1 cellular context compared by ENCODE assay signal in genomic region chr6:111872521-111873177, GRCh38.
TF ChIP-seq lines count a peak whose summit lies in the region.

No MANE protein-coding gene starts in this region.

TF ChIP-seq in HepG2, 621 proteins besides CTCF, POLR2A, EP300 and RAD21 (continued from another document and continues in another):
- no peak for TF ChIP-seq ZNF646 (CRISPR knock-in tag; IDR thresholded peaks at IDR 0.05)
- no peak for TF ChIP-seq DNMT3B (CRISPR knock-in tag; conservative IDR thresholded peaks at IDR 0.05)
- no peak for TF ChIP-seq ZNF883 (CRISPR knock-in tag; IDR thresholded peaks at IDR 0.05; ENCODE audit: not compliant biosample characterization)
- TF ChIP-seq ZNF605 (CRISPR knock-in tag; IDR thresholded peaks at IDR 0.05), result no peak; the same call in 1 of the 2 replicates
- no peak for TF ChIP-seq ZNF264 (CRISPR knock-in tag; IDR thresholded peaks at IDR 0.05)
- no peak for TF ChIP-seq ZNF782 (CRISPR knock-in tag; IDR thresholded peaks at IDR 0.05; ENCODE audit: borderline replicate concordance)
- no peak for TF ChIP-seq ZNF720 (CRISPR knock-in tag; IDR thresholded peaks at IDR 0.05)
- TF ChIP-seq, protein P1, sequence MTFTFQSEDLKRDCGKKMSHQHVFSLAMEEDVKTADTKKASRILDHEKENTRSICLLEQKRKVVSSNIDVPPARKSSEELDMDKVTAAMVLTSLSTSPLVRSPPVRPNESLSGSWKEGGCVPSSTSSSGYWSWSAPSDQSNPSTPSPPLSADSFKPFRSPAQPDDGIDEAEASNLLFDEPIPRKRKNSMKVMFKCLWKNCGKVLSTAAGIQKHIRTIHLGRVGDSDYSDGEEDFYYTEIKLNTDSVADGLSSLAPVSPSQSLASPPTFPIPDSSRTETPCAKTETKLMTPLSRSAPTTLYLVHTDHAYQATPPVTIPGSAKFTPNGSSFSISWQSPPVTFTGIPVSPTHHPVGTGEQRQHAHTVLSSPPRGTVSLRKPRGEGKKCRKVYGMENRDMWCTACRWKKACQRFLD (CRISPR knock-in tag; IDR thresholded peaks at IDR 0.05; ENCODE audit: borderline replicate concordance), result no peak
- no peak for TF ChIP-seq SMAD9 (CRISPR knock-in tag; IDR thresholded peaks at IDR 0.05)
- TF ChIP-seq GMEB1 (CRISPR knock-in tag; IDR thresholded peaks at IDR 0.05; ENCODE audit: borderline replicate concordance), result no peak
- TF ChIP-seq ZMAT3 (CRISPR knock-in tag; conservative IDR thresholded peaks at IDR 0.05), result 0 out of 2 replicates have a peak, but pooled peaks have one; percentile 13
- TF ChIP-seq ARNT (IDR thresholded peaks at IDR 0.05), result no peak
- TF ChIP-seq CEBPB (IDR thresholded peaks at IDR 0.05; ENCODE audit: borderline replicate concordance, low read depth, low read length), result no peak
- TF ChIP-seq ZNF615 (CRISPR knock-in tag; IDR thresholded peaks at IDR 0.05; ENCODE audit: borderline replicate concordance), result no peak
- no peak for TF ChIP-seq ZNF567 (CRISPR knock-in tag; IDR thresholded peaks at IDR 0.05; ENCODE audit: borderline replicate concordance)
- TF ChIP-seq RFXAP (CRISPR knock-in tag; IDR thresholded peaks at IDR 0.05; ENCODE audit: borderline replicate concordance), result no peak
- TF ChIP-seq TCF7 (IDR thresholded peaks at IDR 0.05; ENCODE audit: low read depth), result no peak
- TF ChIP-seq SSRP1 (CRISPR knock-in tag; IDR thresholded peaks at IDR 0.05), result no peak
- TF ChIP-seq PHF8 (CRISPR knock-in tag; IDR thresholded peaks at IDR 0.05), result no peak
- TF ChIP-seq ZBTB1 (CRISPR knock-in tag; IDR thresholded peaks at IDR 0.05; ENCODE audit: borderline replicate concordance), result no peak
- peak; percentile 6 for TF ChIP-seq AGO1 (IDR thresholded peaks at IDR 0.05; ENCODE audit: low read depth, low read length, poor library complexity, severe bottlenecking)
- no peak for TF ChIP-seq IRX3 (CRISPR knock-in tag; IDR thresholded peaks at IDR 0.05; ENCODE audit: borderline replicate concordance, low read depth)
- TF ChIP-seq MED1 (CRISPR knock-in tag; IDR thresholded peaks at IDR 0.05), result no peak
- TF ChIP-seq, protein P2, sequence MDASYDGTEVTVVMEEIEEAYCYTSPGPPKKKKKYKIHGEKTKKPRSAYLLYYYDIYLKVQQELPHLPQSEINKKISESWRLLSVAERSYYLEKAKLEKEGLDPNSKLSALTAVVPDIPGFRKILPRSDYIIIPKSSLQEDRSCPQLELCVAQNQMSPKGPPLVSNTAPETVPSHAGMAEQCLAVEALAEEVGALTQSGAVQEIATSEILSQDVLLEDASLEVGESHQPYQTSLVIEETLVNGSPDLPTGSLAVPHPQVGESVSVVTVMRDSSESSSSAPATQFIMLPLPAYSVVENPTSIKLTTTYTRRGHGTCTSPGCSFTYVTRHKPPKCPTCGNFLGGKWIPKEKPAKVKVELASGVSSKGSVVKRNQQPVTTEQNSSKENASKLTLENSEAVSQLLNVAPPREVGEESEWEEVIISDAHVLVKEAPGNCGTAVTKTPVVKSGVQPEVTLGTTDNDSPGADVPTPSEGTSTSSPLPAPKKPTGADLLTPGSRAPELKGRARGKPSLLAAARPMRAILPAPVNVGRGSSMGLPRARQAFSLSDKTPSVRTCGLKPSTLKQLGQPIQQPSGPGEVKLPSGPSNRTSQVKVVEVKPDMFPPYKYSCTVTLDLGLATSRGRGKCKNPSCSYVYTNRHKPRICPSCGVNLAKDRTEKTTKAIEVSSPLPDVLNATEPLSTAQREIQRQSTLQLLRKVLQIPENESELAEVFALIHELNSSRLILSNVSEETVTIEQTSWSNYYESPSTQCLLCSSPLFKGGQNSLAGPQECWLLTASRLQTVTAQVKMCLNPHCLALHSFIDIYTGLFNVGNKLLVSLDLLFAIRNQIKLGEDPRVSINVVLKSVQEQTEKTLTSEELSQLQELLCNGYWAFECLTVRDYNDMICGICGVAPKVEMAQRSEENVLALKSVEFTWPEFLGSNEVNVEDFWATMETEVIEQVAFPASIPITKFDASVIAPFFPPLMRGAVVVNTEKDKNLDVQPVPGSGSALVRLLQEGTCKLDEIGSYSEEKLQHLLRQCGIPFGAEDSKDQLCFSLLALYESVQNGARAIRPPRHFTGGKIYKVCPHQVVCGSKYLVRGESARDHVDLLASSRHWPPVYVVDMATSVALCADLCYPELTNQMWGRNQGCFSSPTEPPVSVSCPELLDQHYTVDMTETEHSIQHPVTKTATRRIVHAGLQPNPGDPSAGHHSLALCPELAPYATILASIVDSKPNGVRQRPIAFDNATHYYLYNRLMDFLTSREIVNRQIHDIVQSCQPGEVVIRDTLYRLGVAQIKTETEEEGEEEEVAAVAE (CRISPR knock-in tag; IDR thresholded peaks at IDR 0.05; ENCODE audit: borderline replicate concordance), result no peak
- TF ChIP-seq, protein P3, sequence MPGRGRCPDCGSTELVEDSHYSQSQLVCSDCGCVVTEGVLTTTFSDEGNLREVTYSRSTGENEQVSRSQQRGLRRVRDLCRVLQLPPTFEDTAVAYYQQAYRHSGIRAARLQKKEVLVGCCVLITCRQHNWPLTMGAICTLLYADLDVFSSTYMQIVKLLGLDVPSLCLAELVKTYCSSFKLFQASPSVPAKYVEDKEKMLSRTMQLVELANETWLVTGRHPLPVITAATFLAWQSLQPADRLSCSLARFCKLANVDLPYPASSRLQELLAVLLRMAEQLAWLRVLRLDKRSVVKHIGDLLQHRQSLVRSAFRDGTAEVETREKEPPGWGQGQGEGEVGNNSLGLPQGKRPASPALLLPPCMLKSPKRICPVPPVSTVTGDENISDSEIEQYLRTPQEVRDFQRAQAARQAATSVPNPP (CRISPR knock-in tag; IDR thresholded peaks at IDR 0.05), result no peak
- no peak for TF ChIP-seq ZBTB26 (CRISPR knock-in tag; IDR thresholded peaks at IDR 0.05; ENCODE audit: borderline replicate concordance)
- TF ChIP-seq, protein P4, sequence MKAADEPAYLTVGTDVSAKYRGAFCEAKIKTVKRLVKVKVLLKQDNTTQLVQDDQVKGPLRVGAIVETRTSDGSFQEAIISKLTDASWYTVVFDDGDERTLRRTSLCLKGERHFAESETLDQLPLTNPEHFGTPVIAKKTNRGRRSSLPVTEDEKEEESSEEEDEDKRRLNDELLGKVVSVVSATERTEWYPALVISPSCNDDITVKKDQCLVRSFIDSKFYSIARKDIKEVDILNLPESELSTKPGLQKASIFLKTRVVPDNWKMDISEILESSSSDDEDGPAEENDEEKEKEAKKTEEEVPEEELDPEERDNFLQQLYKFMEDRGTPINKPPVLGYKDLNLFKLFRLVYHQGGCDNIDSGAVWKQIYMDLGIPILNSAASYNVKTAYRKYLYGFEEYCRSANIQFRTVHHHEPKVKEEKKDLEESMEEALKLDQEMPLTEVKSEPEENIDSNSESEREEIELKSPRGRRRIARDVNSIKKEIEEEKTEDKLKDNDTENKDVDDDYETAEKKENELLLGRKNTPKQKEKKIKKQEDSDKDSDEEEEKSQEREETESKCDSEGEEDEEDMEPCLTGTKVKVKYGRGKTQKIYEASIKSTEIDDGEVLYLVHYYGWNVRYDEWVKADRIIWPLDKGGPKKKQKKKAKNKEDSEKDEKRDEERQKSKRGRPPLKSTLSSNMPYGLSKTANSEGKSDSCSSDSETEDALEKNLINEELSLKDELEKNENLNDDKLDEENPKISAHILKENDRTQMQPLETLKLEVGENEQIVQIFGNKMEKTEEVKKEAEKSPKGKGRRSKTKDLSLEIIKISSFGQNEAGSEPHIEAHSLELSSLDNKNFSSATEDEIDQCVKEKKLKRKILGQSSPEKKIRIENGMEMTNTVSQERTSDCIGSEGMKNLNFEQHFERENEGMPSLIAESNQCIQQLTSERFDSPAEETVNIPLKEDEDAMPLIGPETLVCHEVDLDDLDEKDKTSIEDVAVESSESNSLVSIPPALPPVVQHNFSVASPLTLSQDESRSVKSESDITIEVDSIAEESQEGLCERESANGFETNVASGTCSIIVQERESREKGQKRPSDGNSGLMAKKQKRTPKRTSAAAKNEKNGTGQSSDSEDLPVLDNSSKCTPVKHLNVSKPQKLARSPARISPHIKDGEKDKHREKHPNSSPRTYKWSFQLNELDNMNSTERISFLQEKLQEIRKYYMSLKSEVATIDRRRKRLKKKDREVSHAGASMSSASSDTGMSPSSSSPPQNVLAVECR (CRISPR knock-in tag; IDR thresholded peaks at IDR 0.05; ENCODE audit: borderline replicate concordance), result 0 out of 2 replicates have a peak, but pooled peaks have one; percentile 3
- no peak for TF ChIP-seq ZNF205 (CRISPR knock-in tag; IDR thresholded peaks at IDR 0.05)
- no peak for TF ChIP-seq CCAR2 (optimal IDR thresholded peaks at IDR 0.05; ENCODE audit: low read depth, low read length)
- TF ChIP-seq ZNF143 (CRISPR knock-in tag; IDR thresholded peaks at IDR 0.05), result no peak
- TF ChIP-seq ZFP37 (CRISPR knock-in tag; IDR thresholded peaks at IDR 0.05; ENCODE audit: borderline replicate concordance), result no peak
- no peak for TF ChIP-seq LCORL (IDR thresholded peaks at IDR 0.05)
- TF ChIP-seq LCORL (CRISPR knock-in tag; IDR thresholded peaks at IDR 0.05), result no peak
- TF ChIP-seq CENPBD1 (CRISPR knock-in tag; IDR thresholded peaks at IDR 0.05; ENCODE audit: borderline replicate concordance, low read depth), result no peak
- TF ChIP-seq SKI (IDR thresholded peaks at IDR 0.05; ENCODE audit: partially characterized antibody), result no peak
- no peak for TF ChIP-seq TBP (CRISPR knock-in tag; IDR thresholded peaks at IDR 0.05)
- TF ChIP-seq ATF7 (IDR thresholded peaks at IDR 0.05), result 0 out of 2 replicates have a peak, but pooled peaks have one; percentile 24
- TF ChIP-seq ATF7 (CRISPR knock-in tag; IDR thresholded peaks at IDR 0.05), result no peak
- TF ChIP-seq, protein P5, sequence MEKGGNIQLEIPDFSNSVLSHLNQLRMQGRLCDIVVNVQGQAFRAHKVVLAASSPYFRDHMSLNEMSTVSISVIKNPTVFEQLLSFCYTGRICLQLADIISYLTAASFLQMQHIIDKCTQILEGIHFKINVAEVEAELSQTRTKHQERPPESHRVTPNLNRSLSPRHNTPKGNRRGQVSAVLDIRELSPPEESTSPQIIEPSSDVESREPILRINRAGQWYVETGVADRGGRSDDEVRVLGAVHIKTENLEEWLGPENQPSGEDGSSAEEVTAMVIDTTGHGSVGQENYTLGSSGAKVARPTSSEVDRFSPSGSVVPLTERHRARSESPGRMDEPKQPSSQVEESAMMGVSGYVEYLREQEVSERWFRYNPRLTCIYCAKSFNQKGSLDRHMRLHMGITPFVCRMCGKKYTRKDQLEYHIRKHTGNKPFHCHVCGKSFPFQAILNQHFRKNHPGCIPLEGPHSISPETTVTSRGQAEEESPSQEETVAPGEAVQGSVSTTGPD (CRISPR knock-in tag; IDR thresholded peaks at IDR 0.05), result no peak
